In the genomic region with DNA sequence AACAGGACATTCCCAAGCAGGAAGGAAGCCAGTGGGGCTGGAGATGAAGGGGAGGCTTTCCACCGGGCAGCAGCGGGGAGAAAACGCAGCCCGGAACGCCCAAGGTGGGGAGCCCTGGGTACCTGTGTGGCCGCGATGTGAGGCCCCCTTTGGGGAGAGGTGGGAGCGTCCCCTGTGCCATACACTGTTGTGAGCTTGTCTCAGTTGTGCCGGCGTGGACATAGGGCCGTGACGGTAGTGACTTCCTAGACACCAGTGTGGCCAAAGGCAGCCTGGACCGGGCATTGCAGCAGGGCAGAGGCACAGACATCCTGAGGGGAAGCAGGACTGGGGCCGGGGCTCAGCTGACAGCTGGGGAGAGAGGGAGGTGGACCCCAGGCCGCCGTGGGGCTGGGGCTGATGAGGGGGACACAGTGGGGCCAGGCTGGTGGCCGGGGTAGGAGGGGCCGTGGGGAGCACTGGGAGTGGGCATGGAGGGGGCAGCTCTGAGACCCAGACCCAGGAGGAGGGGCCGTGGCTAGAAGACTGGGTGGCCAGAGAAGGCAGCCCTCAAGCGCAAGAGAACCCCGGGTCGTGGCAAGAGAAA, we compare ENCODE assay signal across 15 cellular contexts. TPM values are rescaled to one million over a fixed set of nuclear protein-coding genes. Genes with fewer than 3 reads are reported as not detected.
DNase-seq lines count a peak whose midpoint lies in the region; ATAC-seq, FAIRE-seq and TF ChIP-seq lines count a peak whose summit lies in the region.
"Had no signal": no experiment of that assay in that cellular context is flagged by ENCODE, and none has a peak within 500 bp of the region (broad histone marks: within the 10 kb centered on the region; RNA-seq: fewer than 3 reads in every experiment).

No MANE protein-coding gene starts in this region.

- peaks cover 16% of the 10 kb centered on the region for H3K4me1 Mint-ChIP-seq in GM23338
- H3K4me1 Mint-ChIP-seq in chondrocyte (ENCODE audit: low read depth) = peaks cover 35% of the 10 kb centered on the region
- peaks cover 5% of the 10 kb centered on the region for H3K4me1 Mint-ChIP-seq in stimulated activated effector memory CD8-positive, alpha-beta T cell treated with anti-CD3 and anti-CD28 coated beads, Interleukin-12 subunit alpha, Interleukin-12 subunit beta, amount 100 ng/mL, for 72 hours

- 60% methylated on average over 1 of the region's 22 CpGs for WGBS in right lobe of liver (ENCODE audit: insufficient coverage, low coverage, low lambda C conversion rate, missing lambda C conversion rate)

- H3K4me1 ChIP-seq in GM23338 (ENCODE audit: insufficient read depth) (no peaks in the 10 kb centered on the region), right lobe of liver (no peaks in the 10 kb centered on the region), A673 (ENCODE audit: insufficient read depth, low read length, poor library complexity, severe bottlenecking) (peaks cover 6% of the 10 kb centered on the region)

- no peaks in the 10 kb centered on the region for H3K9me3 ChIP-seq in right lobe of liver
- no peaks in the 10 kb centered on the region for H3K9me3 ChIP-seq in A673 (ENCODE audit: low read depth, low read length, poor library complexity, severe bottlenecking)
- H3K9me3 ChIP-seq: body of pancreas, mucosa of descending colon had no signal

- 0 out of 2 replicates have a peak, but pooled peaks cover 3% of the 10 kb centered on the region for H3F3A ChIP-seq in GM23338 (replicated peaks; ENCODE audit: low read depth)

- H2AFZ ChIP-seq in GM23338 = no peak overlapping the region

- BruUV-seq in A673 (replicated peaks; lab: Mats Ljungman, UMichigan) = no TSS peak

- H3K36me3 ChIP-seq in GM23338 (ENCODE audit: insufficient read depth) = no peaks in the 10 kb centered on the region
- H3K36me3 ChIP-seq in right lobe of liver = peaks cover 0 to 4% (median 0%) of the 10 kb centered on the region in 4 donors
- peaks cover 1% of the 10 kb centered on the region for H3K36me3 ChIP-seq in A673 (ENCODE audit: insufficient read depth, low read length, poor library complexity, severe bottlenecking)

- H3K4me3 ChIP-seq in GM23338 (no peak overlapping the region), right lobe of liver (no peak overlapping the region), A673 (ENCODE audit: low read depth, low read length, poor library complexity, severe bottlenecking) (no peak overlapping the region)
- H3K4me3 ChIP-seq: body of pancreas, mucosa of descending colon had no signal

- H3K9me3 Mint-ChIP-seq in GM23338 = no peaks in the 10 kb centered on the region
- peaks cover 3% of the 10 kb centered on the region for H3K9me3 Mint-ChIP-seq in chondrocyte (ENCODE audit: low read depth)
- H3K9me3 Mint-ChIP-seq in stimulated activated effector memory CD8-positive, alpha-beta T cell treated with anti-CD3 and anti-CD28 coated beads, Interleukin-12 subunit alpha, Interleukin-12 subunit beta, amount 100 ng/mL, for 72 hours = no peaks in the 10 kb centered on the region

- H3K27me3 ChIP-seq in GM23338 (ENCODE audit: insufficient read depth) (no peaks in the 10 kb centered on the region), right lobe of liver (no peaks in the 10 kb centered on the region), A673 (replicated peaks; ENCODE audit: insufficient read depth, low read depth, low read length, poor library complexity) (no peaks in the 10 kb centered on the region)
- H3K27me3 ChIP-seq: body of pancreas had no signal

- H3K36me3 Mint-ChIP-seq in GM23338 (ENCODE audit: low read depth) = peaks cover 11% of the 10 kb centered on the region
- peaks cover 11% of the 10 kb centered on the region for H3K36me3 Mint-ChIP-seq in chondrocyte (ENCODE audit: low read depth)
- peaks cover 14% of the 10 kb centered on the region for H3K36me3 Mint-ChIP-seq in stimulated activated effector memory CD8-positive, alpha-beta T cell treated with anti-CD3 and anti-CD28 coated beads, Interleukin-12 subunit alpha, Interleukin-12 subunit beta, amount 100 ng/mL, for 72 hours

- POLR2A ChIA-PET in A673 (lab: Charles Lee; ENCODE audit: low non-redundant PET) = no interaction called here

- 0 out of 2 replicates have a peak, but pooled peaks cover 3% of the 10 kb centered on the region for H4K20me1 ChIP-seq in GM23338 (replicated peaks; ENCODE audit: insufficient read depth)

- intact Hi-C loops in right lobe of liver (cut with DNase I) = no loop called here
- intact Hi-C loops in A673 (cut with micrococcal nuclease; ENCODE audit: unreplicated experiment) = no loop called here

- no peak for FAIRE-seq in HTR-8/SVneo (lab: Jason Lieb, UNC)

- DNase-seq in GM23338 (ENCODE audit: low spot score) (no peak), chondrocyte (ENCODE audit: low spot score) (peak; percentile 90), right lobe of liver (peak in 1 of 3 donors; percentile 52), A673 (ENCODE audit: low spot score) (no peak), HTR-8/SVneo (ENCODE audit: insufficient read length, low spot score) (no peak), T1000 (lab: John Stamatoyannopoulos, UW) (no peak), NCI-H1105 (lab: John Stamatoyannopoulos, UW) (no peak)
- no peak for DNase-seq in stimulated activated effector memory CD8-positive, alpha-beta T cell treated with anti-CD3 and anti-CD28 coated beads, Interleukin-12 subunit alpha, Interleukin-12 subunit beta, amount 100 ng/mL, for 72 hours (ENCODE audit: low spot score in 2 of 2)
- DNase-seq: activated B cell treated with CpG ODN at 0.5 μM for 24 hours; activated T-cell treated with anti-CD3 and anti-CD28 coated beads, Interleukin-2, amount 50 U/mL, for 4 hours; DND-41; mucosa of descending colon; NCI-H1436; NCI-H748 treated with DMSO at 0.1 percent for 48 hours had no signal

- ATAC-seq in GM23338 = no peak; the same call in 2 of the 3 replicates
- peak; percentile 17 to 38 (median 24) for ATAC-seq in right lobe of liver
- no peak for ATAC-seq in stimulated activated effector memory CD8-positive, alpha-beta T cell treated with anti-CD3 and anti-CD28 coated beads, Interleukin-12 subunit alpha, Interleukin-12 subunit beta, amount 100 ng/mL, for 72 hours
- ATAC-seq: activated T-cell treated with anti-CD3 and anti-CD28 coated beads, Interleukin-2, amount 50 U/mL, for 4 hours had no signal

- H3K4me3 Mint-ChIP-seq in GM23338 = no peak overlapping the region
- H3K4me3 Mint-ChIP-seq in chondrocyte (ENCODE audit: unreplicated experiment) = no peak overlapping the region
- H3K4me3 Mint-ChIP-seq in stimulated activated effector memory CD8-positive, alpha-beta T cell treated with anti-CD3 and anti-CD28 coated beads, Interleukin-12 subunit alpha, Interleukin-12 subunit beta, amount 100 ng/mL, for 72 hours = no peak overlapping the region
- H3K4me3 Mint-ChIP-seq: activated B cell treated with CpG ODN at 0.5 μM for 24 hours; activated T-cell treated with anti-CD3 and anti-CD28 coated beads, Interleukin-2, amount 50 U/mL, for 4 hours had no signal

- H3K27ac Mint-ChIP-seq in GM23338 (peak overlapping the region; percentile 86; the same call in 1 of the 2 replicates), chondrocyte (ENCODE audit: unreplicated experiment) (peak overlapping the region; percentile 69)
- peak overlapping the region; percentile 84 for H3K27ac Mint-ChIP-seq in stimulated activated effector memory CD8-positive, alpha-beta T cell treated with anti-CD3 and anti-CD28 coated beads, Interleukin-12 subunit alpha, Interleukin-12 subunit beta, amount 100 ng/mL, for 72 hours
- H3K27ac Mint-ChIP-seq: activated B cell treated with CpG ODN at 0.5 μM for 24 hours had no signal

- TF ChIP-seq CTCF in GM23338 (conservative IDR thresholded peaks at IDR 0.05; ENCODE audit: low read depth in 2 of 2) (no peak), chondrocyte (IDR thresholded peaks at IDR 0.05) (no peak), right lobe of liver (IDR thresholded peaks at IDR 0.05) (no peak), A673 (conservative IDR thresholded peaks at IDR 0.05; ENCODE audit: low read depth, low read length) (no peak)

- peaks cover 21% of the 10 kb centered on the region for H3K27me3 Mint-ChIP-seq in GM23338 (ENCODE audit: insufficient read depth, low read depth, poor library complexity)
- H3K27me3 Mint-ChIP-seq in chondrocyte (ENCODE audit: low read depth) = no peaks in the 10 kb centered on the region
- H3K27me3 Mint-ChIP-seq: activated B cell treated with CpG ODN at 0.5 μM for 24 hours had no signal

- no peaks in the 10 kb centered on the region for H3K9me2 ChIP-seq in GM23338 (ENCODE audit: insufficient read depth)

- H3K27ac ChIP-seq in GM23338 (ENCODE audit: low read depth) (no peak overlapping the region), right lobe of liver (no peak overlapping the region), A673 (ENCODE audit: low read depth, low read length, poor library complexity, severe bottlenecking) (no peak overlapping the region)

- no peak overlapping the region for H3K4me2 ChIP-seq in GM23338

- peaks cover 15% of the 10 kb centered on the region for H3K79me2 ChIP-seq in GM23338 (replicated peaks; ENCODE audit: insufficient read depth)

- TF ChIP-seq POLR2A in right lobe of liver (IDR thresholded peaks at IDR 0.05) = no peak

- CTCF ChIA-PET in A673 (lab: Charles Lee) = no interaction called here

RNA-seq across cellular contexts. Expression of gene TFDP1, which starts 38.5 kb away (rescaled TPM):
- 80.0 and 92.0 TPM in 2 replicates for total RNA-seq in GM23338 (2014; rRNA removed; shearing (Covaris generic))
- polyA plus RNA-seq in GM23338 (2016; fragmentation: Nextera tagmentation; extraction: Ambion mirVana) = 40.2 and 42.9 TPM in 2 replicates
- 52.8 to 76.0 TPM (median 54.3 TPM) in 3 replicates for total RNA-seq in chondrocyte
- total RNA-seq in right lobe of liver = 10 to 100 TPM; 21.7 to 26.9 (median 25.1) TPM
- 141 and 153 TPM in 2 replicates for total RNA-seq in A673 (2021)

RNA-seq across cellular contexts. Expression of gene DCUN1D2, which starts 55.5 kb away (rescaled TPM):
- 25.7 and 38.0 TPM in 2 replicates for total RNA-seq in GM23338 (2014; rRNA removed; shearing (Covaris generic))
- polyA plus RNA-seq in GM23338 (2016; fragmentation: Nextera tagmentation; extraction: Ambion mirVana) = 12.3 and 12.5 TPM in 2 replicates
- total RNA-seq in chondrocyte (17.0 to 24.9 TPM (median 19.5 TPM) in 3 replicates), right lobe of liver (10 to 100 TPM in 3 of 6 experiments, 1 to 10 TPM in 3; 6.1 to 11.7 (median 9.3) TPM), A673 (2021) (38.6 and 44.8 TPM in 2 replicates)

Comparison
In these comparisons a context has a peak if more than half of its experiments do, and no peak if none do; other contexts are left out.
1. ATAC-seq: peak in right lobe of liver (4 of 4); none in GM23338 (single experiment) and stimulated activated effector memory CD8-positive, alpha-beta T cell treated with anti-CD3 and anti-CD28 coated beads, Interleukin-12 subunit alpha, Interleukin-12 subunit beta, amount 100 ng/mL, for 72 hours (single experiment).
2. Peak in every context shown above with its lines, with median percentiles within 50 percentile points of each other: H3K27ac Mint-ChIP-seq.